Comparison of ENCODE assay signal across 8 cellular contexts in genomic region chr5:173324115-173325001, GRCh38. TPM values are rescaled to one million over a fixed set of nuclear protein-coding genes. Genes with fewer than 3 reads are reported as not detected.
DNase-seq lines count a peak whose midpoint lies in the region; TF ChIP-seq lines count a peak whose summit lies in the region.

No MANE protein-coding gene starts in this region.

- peaks cover 37% of the 10 kb centered on the region for H3K79me2 ChIP-seq in fibroblast of lung (ENCODE audit: control insufficient read depth, insufficient read depth, low read length)

- H3K36me3 ChIP-seq in fibroblast of lung (ENCODE audit: control insufficient read depth, insufficient read depth, low read length), result peaks cover 12% of the 10 kb centered on the region

- H3K4me2 ChIP-seq in fibroblast of lung (ENCODE audit: extremely low read depth, insufficient read depth, low read length), result peak overlapping the region; percentile 84

- H2AFZ ChIP-seq in fibroblast of lung (ENCODE audit: low read length), result no peak overlapping the region

- H3K27me3 ChIP-seq in fibroblast of lung (ENCODE audit: control insufficient read depth, insufficient read depth, low read length), result no peaks in the 10 kb centered on the region

- TF ChIP-seq CTCF in RWPE1 (conservative IDR thresholded peaks at IDR 0.05; ENCODE audit: low read depth) (no peak), fibroblast of lung (conservative IDR thresholded peaks at IDR 0.05 in 1 of 2, IDR thresholded peaks at IDR 0.05 in 1 of 2; ENCODE audit: low read depth in 1 of 2, low read length in 2 of 2) (no peak)

- H3K4me1 ChIP-seq in fibroblast of lung (ENCODE audit: control insufficient read depth, extremely low read depth, insufficient read depth, low read length), result peaks cover 39% of the 10 kb centered on the region

- DNase-seq in NCI-H1417 (lab: John Stamatoyannopoulos, UW) (peak in 2 of 3 experiments; percentile 27 to 58), NCI-H1417 treated with DMSO at 0.1 percent for 48 hours (lab: John Stamatoyannopoulos, UW) (no peak), RWPE1 (ENCODE audit: low spot score) (no peak), fibroblast of lung (ENCODE audit: low read depth in 2 of 2) (peak; percentile 79 to 97), pons (ENCODE audit: low spot score) (peak; percentile 79), cerebellar cortex (ENCODE audit: low spot score) (no peak), NCI-H187 treated with DMSO at 0.1 percent for 48 hours (lab: John Stamatoyannopoulos, UW) (no peak), cerebellum (ENCODE audit: low spot score) (no peak)

- CTCF ChIA-PET in RWPE1 (lab: Yijun Ruan, JAX), result no interaction called here

- POLR2A ChIA-PET in RWPE1 (lab: Yijun Ruan, JAX; ENCODE audit: low non-redundant PET), result no interaction called here

- H3K9ac ChIP-seq in fibroblast of lung (ENCODE audit: insufficient read depth, low read length), result no peak overlapping the region

- no peaks in the 10 kb centered on the region for H3K9me3 ChIP-seq in fibroblast of lung (ENCODE audit: control insufficient read depth, insufficient read depth, low read depth, low read length)

- H3K27ac ChIP-seq in RWPE1 (peak overlapping the region; percentile 2; the same call in 1 of the 2 replicates), fibroblast of lung (ENCODE audit: insufficient read depth, low read length) (peak overlapping the region; percentile 80)

- H3K4me3 ChIP-seq in fibroblast of lung (replicated peaks in 1 of 4; ENCODE audit: control extremely low read depth in 1 of 4, insufficient read depth in 1 of 4, low read depth in 3 of 4, low read length in 4 of 4), result peak overlapping the region; percentile 1 to 79 (median 39)

- no peaks in the 10 kb centered on the region for H4K20me1 ChIP-seq in fibroblast of lung (ENCODE audit: control insufficient read depth, extremely low read depth, insufficient read depth, low read length)

RNA-seq across cellular contexts. Expression of gene STC2, which starts 3.9 kb away (rescaled TPM):
- 110 and 299 TPM in 2 replicates for total RNA-seq in fibroblast of lung
- 93.9 and 112 TPM in 2 replicates for polyA plus RNA-seq in fibroblast of lung
- 107 and 115 TPM in 2 replicates for polyA plus RNA-seq in fibroblast of lung (2012)
- polyA minus RNA-seq in fibroblast of lung (ENCODE audit: low replicate concordance), result 24.9 and 28.7 TPM in 2 replicates
- total RNA-seq in cerebellum, result 0.64 TPM

Comparison
In these comparisons a context has a peak if more than half of its experiments do, and no peak if none do; other contexts are left out.
1. DNase-seq: peak in NCI-H1417 (2 of 3), fibroblast of lung (2 of 2) and pons (single experiment); none in NCI-H1417 treated with DMSO at 0.1 percent for 48 hours (single experiment), RWPE1 (single experiment), cerebellar cortex (single experiment), NCI-H187 treated with DMSO at 0.1 percent for 48 hours (single experiment) and cerebellum (single experiment).
2. RNA of gene STC2, which starts 3.9 kb away (total RNA-seq): 110 to 299 TPM in fibroblast of lung; 0.64 TPM in cerebellum (single experiment); every median in the first group is over 10 times any median in the second.